ENCODE assay signal across 21 cellular contexts in genomic region chr12:122013792-122014590, GRCh38. TPM values are rescaled to one million over a fixed set of nuclear protein-coding genes. Genes with fewer than 3 reads are reported as not detected.
DNase-seq lines count a peak whose midpoint lies in the region; ATAC-seq, FAIRE-seq and TF ChIP-seq lines count a peak whose summit lies in the region.
"Had no signal": no experiment of that assay in that cellular context is flagged by ENCODE, and none has a peak within 500 bp of the region (broad histone marks: within the 10 kb centered on the region; RNA-seq: fewer than 3 reads in every experiment).

No MANE protein-coding gene starts in this region.

- H3K79me2 ChIP-seq in DND-41 (ENCODE audit: insufficient read depth, low read length) (peaks cover 3% of the 10 kb centered on the region; the same call in 1 of the 2 replicates), GM12878 (ENCODE audit: control insufficient read depth, insufficient read depth, low read length) (no peaks in the 10 kb centered on the region)

- H3K27ac ChIP-seq in DND-41 (ENCODE audit: low read length): 0 out of 2 replicates have a peak overlapping the region, but pooled peaks have one; percentile 48
- H3K27ac ChIP-seq in GM12878 (ENCODE audit: control insufficient read depth, insufficient read depth): no peak overlapping the region
- no peak overlapping the region for H3K27ac ChIP-seq in ascending aorta
- H3K27ac ChIP-seq in A673 (ENCODE audit: low read depth, low read length, poor library complexity, severe bottlenecking): no peak overlapping the region
- H3K27ac ChIP-seq: body of pancreas, heart left ventricle, thoracic aorta had no signal

- intact Hi-C loops in GM12878 (cut with micrococcal nuclease; ENCODE audit: unreplicated experiment) (no loop called here), ascending aorta (cut with DNase I) (no loop called here), A673 (cut with micrococcal nuclease; ENCODE audit: unreplicated experiment) (no loop called here)

- 73% methylated on average over 18 of the region's 18 CpGs for WGBS in GM12878 (ENCODE audit: insufficient coverage, insufficient replicate concordance, low lambda C conversion rate, missing lambda C conversion rate)

- RAD21 ChIA-PET in GM12878 (lab: Charles Lee; ENCODE audit: unreplicated experiment): interaction anchor here (0.6 kb wide), 1 partner anchor 24 kb away, joined by 3 read pairs; no protein-coding TSS in a partner anchor

- in situ Hi-C loops in GM12878 (cut with MboI): no loop called here

- H3K27me3 ChIP-seq in DND-41 (ENCODE audit: insufficient read depth, low read length, poor library complexity) (no peaks in the 10 kb centered on the region), GM12878 (replicated peaks in 1 of 2; ENCODE audit: control insufficient read depth in 2 of 2, insufficient read depth in 2 of 2, low read length in 1 of 2) (peaks cover 0 to 4% of the 10 kb centered on the region in 2 experiments; a peak in 2 of 4 replicates), ascending aorta (no peaks in the 10 kb centered on the region), A673 (replicated peaks; ENCODE audit: insufficient read depth, low read depth, low read length, poor library complexity) (no peaks in the 10 kb centered on the region)
- H3K27me3 ChIP-seq: body of pancreas, heart left ventricle had no signal

- H3K36me3 ChIP-seq in DND-41 (ENCODE audit: insufficient read depth, low read length): no peaks in the 10 kb centered on the region
- no peaks in the 10 kb centered on the region for H3K36me3 ChIP-seq in GM12878 (ENCODE audit: control insufficient read depth in 2 of 2, insufficient read depth in 2 of 2, low read length in 1 of 2)
- H3K36me3 ChIP-seq in ascending aorta: no peaks in the 10 kb centered on the region
- no peaks in the 10 kb centered on the region for H3K36me3 ChIP-seq in A673 (ENCODE audit: insufficient read depth, low read length, poor library complexity, severe bottlenecking)
- H3K36me3 ChIP-seq: heart left ventricle, thoracic aorta had no signal

- DNase-seq in DND-41: peak; percentile 57
- peak; percentile 60 for DNase-seq in Jurkat, Clone E6-1 (ENCODE audit: low read depth, low spot score)
- DNase-seq in NOMO-1 treated with DMSO at 0.1 percent for 48 hours (lab: John Stamatoyannopoulos, UW; ENCODE audit: unreplicated experiment): peak; percentile 70
- no peak for DNase-seq in GM12878 (ENCODE audit: low read depth, low spot score)
- no peak for DNase-seq in ascending aorta (ENCODE audit: low spot score in 2 of 2)
- DNase-seq in A673 (ENCODE audit: low spot score): no peak
- DNase-seq in SW 1271 (lab: John Stamatoyannopoulos, UW): no peak
- DNase-seq: activated CD4-positive, alpha-beta T cell treated with anti-CD3 and anti-CD28 coated beads for 48 hours; activated CD8-positive, alpha-beta memory T cell treated with anti-CD3 and anti-CD28 coated beads, Interleukin-2, amount 50 U/mL, for 4 hours; activated effector memory CD4-positive, alpha-beta T cell treated with Interleukin-2 at 50 U/mL for 16 hours; activated naive CD8-positive, alpha-beta T cell treated with anti-CD3 and anti-CD28 coated beads, Interleukin-2, amount 50 U/mL, for 24 hours; body of pancreas; DMS53; heart left ventricle; left cardiac atrium; NCI-H187; Right ventricle myocardium superior; stimulated activated naive B cell treated with anti-CD40 and anti-IgM and Interleukin-4, amounts not matched to agents 10 μg/mL and 1 μg/mL and 100 μg/mL, for 72 hours had no signal

- H3K9me3 ChIP-seq in DND-41 (ENCODE audit: insufficient read depth, low read length, severe bottlenecking): no peaks in the 10 kb centered on the region
- H3K9me3 ChIP-seq in GM12878 (replicated peaks; ENCODE audit: control insufficient read depth, insufficient read depth, low read length): peaks cover 3% of the 10 kb centered on the region
- no peaks in the 10 kb centered on the region for H3K9me3 ChIP-seq in ascending aorta
- no peaks in the 10 kb centered on the region for H3K9me3 ChIP-seq in A673 (ENCODE audit: low read depth, low read length, poor library complexity, severe bottlenecking)
- H3K9me3 ChIP-seq: body of pancreas had no signal

- no peak for FAIRE-seq in GM12878 (lab: Jason Lieb, UNC)

- CTCF ChIA-PET in GM12878 (lab: Yijun Ruan, JAX) (no interaction called here), A673 (lab: Charles Lee) (no interaction called here)

- no peak for TF ChIP-seq EP300 in GM12878 (IDR thresholded peaks at IDR 0.05; ENCODE audit: borderline replicate concordance in 1 of 2, control insufficient read depth in 1 of 2, low read depth in 2 of 2, low read length in 2 of 2)

- H3K4me2 ChIP-seq in DND-41 (ENCODE audit: insufficient read depth, low read length) (no peak overlapping the region), GM12878 (ENCODE audit: control insufficient read depth, insufficient read depth) (no peak overlapping the region)
- H3K4me2 ChIP-seq: GM23338, smooth muscle cell had no signal

- H3K4me1 ChIP-seq in DND-41 (ENCODE audit: insufficient read depth, low read length) (peaks cover 26% of the 10 kb centered on the region), GM12878 (ENCODE audit: control insufficient read depth, insufficient read depth, low read length) (0 out of 2 replicates have a peak, but pooled peaks cover 8% of the 10 kb centered on the region), ascending aorta (no peaks in the 10 kb centered on the region), A673 (ENCODE audit: insufficient read depth, low read length, poor library complexity, severe bottlenecking) (no peaks in the 10 kb centered on the region)
- H3K4me1 ChIP-seq: body of pancreas, heart left ventricle had no signal

- H3K9ac ChIP-seq in DND-41 (ENCODE audit: low read depth, low read length) (no peak overlapping the region), GM12878 (ENCODE audit: control insufficient read depth, insufficient read depth, low read length) (no peak overlapping the region)

- POLR2A ChIA-PET in GM12878 (lab: Charles Lee) (no interaction called here), A673 (lab: Charles Lee; ENCODE audit: low non-redundant PET) (no interaction called here)

- H4K20me1 ChIP-seq in DND-41 (ENCODE audit: insufficient read depth, low read length) (no peaks in the 10 kb centered on the region), GM12878 (ENCODE audit: control insufficient read depth, insufficient read depth) (no peaks in the 10 kb centered on the region)

- TF ChIP-seq RAD21 in GM12878 (IDR thresholded peaks at IDR 0.05; ENCODE audit: insufficient read depth, low read depth, low read length): no peak

- ATAC-seq in DND-41 (ENCODE audit: insufficient read depth, low read depth) (peak; percentile 84), GM12878 (no peak)
- ATAC-seq: body of pancreas, GM23338, heart left ventricle, left cardiac atrium had no signal

- H3K4me3 ChIP-seq in DND-41 (ENCODE audit: low read depth in 1 of 2, low read length in 2 of 2) (no peak overlapping the region), GM12878 (no peak overlapping the region), ascending aorta (no peak overlapping the region), A673 (ENCODE audit: low read depth, low read length, poor library complexity, severe bottlenecking) (no peak overlapping the region)
- peak overlapping the region; percentile 28 for H3K4me3 ChIP-seq in Jurkat, Clone E6-1 (ENCODE audit: low read length)
- H3K4me3 ChIP-seq: body of pancreas, GM23338, heart left ventricle, smooth muscle cell, thoracic aorta had no signal

- SMC1A ChIA-PET in GM12878 (lab: Charles Lee; ENCODE audit: uncharacterized antibody, unreplicated experiment): interaction anchor here (1.0 kb wide), 1 partner anchor 17 kb away, joined by 3 read pairs; no protein-coding TSS in a partner anchor

- no peak for TF ChIP-seq POLR2A in GM12878 (IDR thresholded peaks at IDR 0.05; ENCODE audit: low read depth, low read length)

- TF ChIP-seq CTCF in DND-41 (IDR thresholded peaks at IDR 0.05; ENCODE audit: borderline replicate concordance, extremely low read depth, low read length, poor library complexity, severe bottlenecking) (no peak), GM12878 (IDR thresholded peaks at IDR 0.05 in 2 of 3, conservative IDR thresholded peaks at IDR 0.05 in 1 of 3; ENCODE audit: control insufficient read depth in 2 of 3, extremely low read depth in 1 of 3, insufficient read depth in 1 of 3, low read depth in 3 of 3, low read length in 3 of 3) (no peak), ascending aorta (IDR thresholded peaks at IDR 0.05) (no peak), A673 (conservative IDR thresholded peaks at IDR 0.05; ENCODE audit: low read depth, low read length) (no peak)

- H2AFZ ChIP-seq in DND-41 (ENCODE audit: low read depth, low read length) (no peak overlapping the region), GM12878 (ENCODE audit: control insufficient read depth, low read depth, low read length) (no peak overlapping the region)
- H2AFZ ChIP-seq: GM23338 had no signal

- BruUV-seq in GM12878 (replicated peaks; lab: Mats Ljungman, UMichigan) (no TSS peak), A673 (replicated peaks; lab: Mats Ljungman, UMichigan) (no TSS peak)

TF ChIP-seq in GM12878, 131 proteins besides CTCF, POLR2A, EP300 and RAD21:
- peak; percentile 18; the same call in 1 of the 2 replicates for TF ChIP-seq RUNX3 (IDR thresholded peaks at IDR 0.05; ENCODE audit: low read length)
- TF ChIP-seq ESRRA (IDR thresholded peaks at IDR 0.05; ENCODE audit: low read length): no peak
TF ChIP-seq in GM12878: peak in this region for 1.

RNA-seq across cellular contexts. Expression of gene BCL7A, which starts 7.7 kb away (rescaled TPM):
- 36.1 TPM for polyA plus RNA-seq in Jurkat, Clone E6-1 (2012; ENCODE audit: insufficient read depth, insufficient read length)
- 11.6 and 13.4 TPM in 2 replicates for total RNA-seq in GM12878 (2013; cell fraction: nucleolus; rRNA removed)
- 12.4 and 14.1 TPM in 2 replicates for total RNA-seq in GM12878 (2014; rRNA removed)
- 8.8 and 9.6 TPM in 2 replicates for total RNA-seq in GM12878 (2014; rRNA removed; fragmentation: Illumina TruSeq; extraction: Trizol)
- total RNA-seq in GM12878 (2021): 13.8 and 17.2 TPM in 2 replicates
- 2.3 TPM for polyA plus RNA-seq in GM12878 (2011; ENCODE audit: low read depth)
- polyA plus RNA-seq in GM12878 (2011; rRNA removed): 1.3 TPM in 2 replicates
- 1.9 and 2.0 TPM in 2 replicates for polyA plus RNA-seq in GM12878 (2011; cell fraction: cytosol; rRNA removed)
- 2.1 and 2.7 TPM in 2 replicates for polyA plus RNA-seq in GM12878 (2011; cell fraction: nucleus; rRNA removed)
- polyA plus RNA-seq in GM12878 (2012): 5.7 and 6.4 TPM in 2 replicates
- 9.4 and 11.8 TPM in 2 replicates for polyA plus RNA-seq in GM12878 (2014; fragmentation: Illumina TruSeq; extraction: Trizol)
- under 1 TPM; 0.37 to 0.69 TPM for polyA plus RNA-seq in GM12878 (2014; fragmentation: Nextera tagmentation; extraction: Ambion mirVana)
- polyA plus RNA-seq in GM12878 (2014; rRNA removed): 13.7 and 14.6 TPM in 2 replicates
- 10 to 100 TPM; 11.6 to 11.9 TPM for polyA plus RNA-seq in GM12878 (2016; fragmentation: Nextera tagmentation; extraction: Ambion mirVana)
- 0.59 and 1.3 TPM in 2 replicates for polyA minus RNA-seq in GM12878 (2011; rRNA and poly(A)+ RNA removed)
- 0.40 and 1.1 TPM in 2 replicates for polyA minus RNA-seq in GM12878 (2011; cell fraction: cytosol; rRNA and poly(A)+ RNA removed)
- 0.60 and 0.67 TPM in 2 replicates for polyA minus RNA-seq in GM12878 (2011; cell fraction: nucleus; rRNA and poly(A)+ RNA removed)
- total RNA-seq in ascending aorta: 3.2 TPM
- 40.7 and 41.8 TPM in 2 replicates for total RNA-seq in A673 (2021)

Comparison
In these comparisons a context has a peak if more than half of its experiments do, and no peak if none do; other contexts are left out.
1. DNase-seq: peak in DND-41 (single experiment), Jurkat, Clone E6-1 (single experiment) and NOMO-1 treated with DMSO at 0.1 percent for 48 hours (single experiment); none in GM12878 (single experiment), ascending aorta (0 of 2), A673 (single experiment) and SW 1271 (0 of 2).